Comparison of ENCODE assay signal across 37 cellular contexts in genomic region chr5:151872701-151873100, GRCh38. TPM values are rescaled to one million over a fixed set of nuclear protein-coding genes. Genes with fewer than 3 reads are reported as not detected.
"Had no signal": no experiment of that assay in that cellular context is flagged by ENCODE, and none has a peak within 500 bp of the region (broad histone marks: within the 10 kb centered on the region; RNA-seq: fewer than 3 reads in every experiment).

No MANE protein-coding gene starts in this region.

- H3K27ac ChIP-seq: adrenal gland, ascending aorta, body of pancreas, brain microvascular endothelial cell, breast epithelium, cardiac muscle cell had no signal

- ATAC-seq: activated naive CD4-positive, alpha-beta T cell treated with anti-CD3 and anti-CD28 coated beads, Interleukin-2, amount 50 U/mL, for 72 hours; activated naive CD8-positive, alpha-beta T cell treated with anti-CD3 and anti-CD28 coated beads, Interleukin-2, amount 50 U/mL, for 24 hours; activated T-cell treated with anti-CD3 and anti-CD28 coated beads, Interleukin-2, amount 50 U/mL, for 4 hours; activated T-cell treated with anti-CD3 and anti-CD28 coated beads, Interleukin-2, amount 50 U/mL, for 72 hours; activated T-helper 17 cell treated with anti-CD3 and anti-CD28 coated beads, Interleukin-2, amount 50 U/mL, for 72 hours; body of pancreas had no signal

- DNase-seq: activated effector memory CD4-positive, alpha-beta T cell treated with anti-CD3 and anti-CD28 coated beads, Interleukin-2, amount 50 U/mL, for 16 hours; activated effector memory CD4-positive, alpha-beta T cell treated with Interleukin-2 at 50 U/mL for 16 hours; activated gamma-delta T cell; activated gamma-delta T cell treated with Interleukin-2 at 50 U/mL for 16 hours; activated naive CD4-positive, alpha-beta T cell; activated naive CD4-positive, alpha-beta T cell treated with anti-CD3 and anti-CD28 coated beads for 36 hours; activated naive CD4-positive, alpha-beta T cell treated with anti-CD3 and anti-CD28 coated beads, Interleukin-2, amount 10 ng/mL, durations not matched to agents 7 days and 5 days; activated naive CD4-positive, alpha-beta T cell treated with anti-CD3 and anti-CD28 coated beads, Interleukin-2, amount 50 U/mL, for 16 hours; activated naive CD4-positive, alpha-beta T cell treated with Interleukin-2 at 50 U/mL for 16 hours; activated naive CD8-positive, alpha-beta T cell treated with anti-CD3 and anti-CD28 coated beads for 36 hours; activated naive CD8-positive, alpha-beta T cell treated with anti-CD3 and anti-CD28 coated beads, Interleukin-2, amount 10 ng/mL, durations not matched to agents 7 days and 5 days; activated naive CD8-positive, alpha-beta T cell treated with anti-CD3 and anti-CD28 coated beads, Interleukin-2, amount 50 U/mL, for 24 hours; activated T-cell treated with anti-CD3 and anti-CD28 coated beads, Interleukin-2, amount 50 U/mL, for 4 hours; activated T-cell treated with anti-CD3 and anti-CD28 coated beads, Interleukin-2, amount 50 U/mL, for 48 hours; activated T-cell treated with anti-CD3 and anti-CD28 coated beads, Interleukin-2, amount 50 U/mL, for 72 hours; adrenal gland; amniotic stem cell; amygdala; anterior cingulate cortex; aorta; body of pancreas; brain microvascular endothelial cell; caudate nucleus; central memory CD4-positive, alpha-beta T cell; cerebellar nuclear complex had no signal

- H3K9me3 ChIP-seq: adrenal gland, ascending aorta, body of pancreas had no signal

- H3K4me3 ChIP-seq: adrenal gland, ascending aorta, body of pancreas, breast epithelium, cardiac muscle cell had no signal

- FAIRE-seq: astrocyte, bronchial epithelial cell, colon had no signal

- H3K36me3 ChIP-seq: adrenal gland, ascending aorta, brain microvascular endothelial cell, breast epithelium, cardiac muscle cell had no signal

- H3K27me3 ChIP-seq: adrenal gland, ascending aorta, body of pancreas, brain microvascular endothelial cell, breast epithelium, cardiac muscle cell had no signal

- H3K4me1 ChIP-seq: adrenal gland, ascending aorta, body of pancreas, breast epithelium had no signal

RNA-seq across cellular contexts. Expression of gene GLRA1, which starts 52.0 kb away (rescaled TPM):
- total RNA-seq: activated naive CD4-positive, alpha-beta T cell treated with anti-CD3 and anti-CD28 coated beads for 36 hours; activated naive CD4-positive, alpha-beta T cell treated with anti-CD3 and anti-CD28 coated beads, Interleukin-2, amount 50 U/mL, for 72 hours; activated naive CD8-positive, alpha-beta T cell treated with anti-CD3 and anti-CD28 coated beads for 36 hours; activated naive CD8-positive, alpha-beta T cell treated with anti-CD3 and anti-CD28 coated beads, Interleukin-2, amount 10 ng/mL, durations not matched to agents 7 days and 5 days; activated T-cell treated with anti-CD3 and anti-CD28 coated beads, Interleukin-2, amount 50 U/mL, for 4 hours; activated T-cell treated with anti-CD3 and anti-CD28 coated beads, Interleukin-2, amount 50 U/mL, for 72 hours; activated T-helper 1 cell treated with anti-CD3 and anti-CD28 coated beads, Interleukin-12 subunit alpha, Interleukin-12 subunit beta, Interleukin-2, Interleukin-4 antibody, amounts not matched to agents 30 ng/mL and 10 ng/mL and 1 ng/mL, durations not matched to agents 14 hours and 24 hours and 36 hours; activated T-helper 17 cell treated with anti-CD3 and anti-CD28 coated beads, Interleukin-2, amount 50 U/mL, for 72 hours; activated T-helper 2 cell treated with anti-CD3 and anti-CD28 coated beads, Interferon-gamma antibody, Interleukin-2, Interleukin-4, amounts not matched to agents 10 μg/mL and 5 μg/mL and 100 μg/mL, durations not matched to agents 14 hours and 24 hours and 36 hours; aorta; ascending aorta; astrocyte; body of pancreas; breast epithelium; bronchial epithelial cell; cardiac muscle cell; cardiac septum; chondrocyte had no signal
- polyA plus RNA-seq: aorta, cardiac muscle cell had no signal
